Comparison of ENCODE assay signal across 8 cellular contexts in genomic region chr18:75204262-75204977, GRCh38. TPM values are rescaled to one million over a fixed set of nuclear protein-coding genes. Genes with fewer than 3 reads are reported as not detected.
A peak's percentile ranks its signal among the peaks of the same experiment; 100 is the strongest.
DNase-seq lines count a peak whose midpoint lies in the region; ATAC-seq, FAIRE-seq and TF ChIP-seq lines count a peak whose summit lies in the region.

No MANE protein-coding gene starts in this region.

- no peaks in the 10 kb centered on the region for H4K20me1 ChIP-seq in keratinocyte (ENCODE audit: control insufficient read depth, extremely low read depth, insufficient read depth, low read length)

- H3K9me1 ChIP-seq in keratinocyte (ENCODE audit: control insufficient read depth, extremely low read depth, insufficient read depth, low read length), result no peaks in the 10 kb centered on the region

- peaks cover 34% of the 10 kb centered on the region for H3K4me1 ChIP-seq in HUES6 (ENCODE audit: control insufficient read depth, insufficient read depth, low read length)
- H3K4me1 ChIP-seq in keratinocyte (ENCODE audit: control insufficient read depth, extremely low read depth, insufficient read depth, low read length), result peaks cover 21% of the 10 kb centered on the region
- peaks cover 29 to 67% (median 49%) of the 10 kb centered on the region in 6 donors for H3K4me1 ChIP-seq in spleen

- dilution Hi-C loops in keratinocyte (cut with MboI; ENCODE audit: extremely low pct_ligation_motif_present, low sequenced_read_pairs), result no loop called here

- H3K4me3 Mint-ChIP-seq in central memory CD8-positive, alpha-beta T cell, result peak overlapping the region; percentile 98

- H3K79me2 ChIP-seq in keratinocyte (ENCODE audit: control insufficient read depth, insufficient read depth, low read length), result peaks cover 52% of the 10 kb centered on the region

- H3K36me3 Mint-ChIP-seq in central memory CD8-positive, alpha-beta T cell (ENCODE audit: insufficient read depth), result peaks cover 26% of the 10 kb centered on the region

- no peak overlapping the region for H3K9ac ChIP-seq in HUES6 (ENCODE audit: low read length)
- H3K9ac ChIP-seq in keratinocyte (ENCODE audit: control insufficient read depth, extremely low read depth, insufficient read depth, low read length), result peak overlapping the region; percentile 37

- no peak for FAIRE-seq in keratinocyte (lab: Jason Lieb, UNC)

- peak overlapping the region; percentile 51 for H2AFZ ChIP-seq in keratinocyte (ENCODE audit: control insufficient read depth, low read length)

- peak overlapping the region; percentile 66 for H3K4me2 ChIP-seq in keratinocyte (ENCODE audit: control insufficient read depth, extremely low read depth, insufficient read depth, low read depth, low read length)

- no peak for ATAC-seq in central memory CD8-positive, alpha-beta T cell (replicated peaks; ENCODE audit: extremely low read depth, poor library complexity, severe bottlenecking)
- ATAC-seq in HG03354 (IDR thresholded peaks at IDR 0.05; ENCODE audit: poor library complexity, severe bottlenecking, unreplicated experiment) (no peak), GM18867 (IDR thresholded peaks at IDR 0.05; ENCODE audit: unreplicated experiment) (no peak)

- intact Hi-C loops in spleen (cut with DNase I; ENCODE audit: low total_unique reads), result no loop called here

- 13 to 40% (median 14%) methylated on average over 18 to 70 of the region's 70 CpGs for WGBS in spleen, 5 donors

- H3K36me3 ChIP-seq in HUES6 (ENCODE audit: control insufficient read depth, insufficient read depth, low read length), result no peaks in the 10 kb centered on the region
- H3K36me3 ChIP-seq in keratinocyte (ENCODE audit: control insufficient read depth in 2 of 2, extremely low read depth in 1 of 2, insufficient read depth in 2 of 2, low read length in 2 of 2), result peaks cover 2 to 7% of the 10 kb centered on the region in 2 experiments
- H3K36me3 ChIP-seq in spleen, result peaks cover 0 to 28% (median 10%) of the 10 kb centered on the region in 6 donors

- H3K27ac Mint-ChIP-seq in central memory CD8-positive, alpha-beta T cell (ENCODE audit: low read depth), result no peak overlapping the region

- no peaks in the 10 kb centered on the region for H3K9me3 Mint-ChIP-seq in central memory CD8-positive, alpha-beta T cell

- H3K9me3 ChIP-seq in HUES6 (ENCODE audit: control insufficient read depth, insufficient read depth, low read depth, low read length) (no peaks in the 10 kb centered on the region), keratinocyte (ENCODE audit: control insufficient read depth, low read depth, low read length) (no peaks in the 10 kb centered on the region), spleen (no peaks in the 10 kb centered on the region)

- H3K27me3 Mint-ChIP-seq in central memory CD8-positive, alpha-beta T cell, result no peaks in the 10 kb centered on the region

- H3K27me3 ChIP-seq in HUES6 (ENCODE audit: control insufficient read depth, insufficient read depth, low read length), result peaks cover 78% of the 10 kb centered on the region
- no peaks in the 10 kb centered on the region for H3K27me3 ChIP-seq in keratinocyte (ENCODE audit: control insufficient read depth, extremely low read depth, insufficient read depth, low read length)
- peaks cover 0 to 18% (median 0%) of the 10 kb centered on the region in 7 donors for H3K27me3 ChIP-seq in spleen (replicated peaks in 1 of 7)

- H3K27ac ChIP-seq in HUES6 (ENCODE audit: low read depth, low read length), result no peak overlapping the region
- no peak overlapping the region for H3K27ac ChIP-seq in keratinocyte (ENCODE audit: control insufficient read depth, insufficient read depth, low read length)
- H3K27ac ChIP-seq in spleen, result peak overlapping the region in 1 of 8 donors; percentile 40

- H3K4me1 Mint-ChIP-seq in central memory CD8-positive, alpha-beta T cell, result peaks cover 45% of the 10 kb centered on the region

- TF ChIP-seq POLR2A in spleen (IDR thresholded peaks at IDR 0.05), result no peak

- DNase-seq in central memory CD8-positive, alpha-beta T cell (ENCODE audit: low spot score in 2 of 2), result no peak
- DNase-seq in keratinocyte (ENCODE audit: low read depth, low spot score) (no peak), spleen (no peak), GM13976 (ENCODE audit: low spot score) (no peak), HuH-7 (ENCODE audit: low spot score) (no peak)

- H3K4me3 ChIP-seq in HUES6 (ENCODE audit: low read depth, low read length) (peak overlapping the region; percentile 61), keratinocyte (ENCODE audit: control insufficient read depth in 2 of 3, extremely low read depth in 1 of 3, insufficient read depth in 2 of 3, low read depth in 1 of 3, low read length in 3 of 3) (peak overlapping the region; percentile 5 to 46 (median 44)), spleen (peak overlapping the region; percentile 19 to 66 (median 40))

- in situ Hi-C loops in GM13976 (cut with MboI; ENCODE audit: low sequenced_read_pairs, unreplicated experiment), result no loop called here

- no peak for TF ChIP-seq CTCF in keratinocyte (optimal IDR thresholded peaks at IDR 0.05 in 1 of 3, IDR thresholded peaks at IDR 0.05 in 1 of 3, conservative IDR thresholded peaks at IDR 0.05 in 1 of 3; ENCODE audit: extremely low read depth in 1 of 3, insufficient read depth in 2 of 3, low read length in 3 of 3)
- TF ChIP-seq CTCF in spleen (IDR thresholded peaks at IDR 0.05 in 8 of 11, conservative IDR thresholded peaks at IDR 0.05 in 3 of 11), result no peak
- TF ChIP-seq CTCF in GM13976 (IDR thresholded peaks at IDR 0.05; ENCODE audit: borderline replicate concordance, control extremely low read depth, extremely low read depth, insufficient read depth, missing control alignments), result no peak

RNA-seq across cellular contexts. Expression of gene PTGR3, which starts 4.5 kb away (rescaled TPM):
- polyA plus RNA-seq in keratinocyte, result 22.2 to 25.2 TPM (median 22.5 TPM) in 3 replicates
- 8.2 TPM for polyA plus RNA-seq in keratinocyte (2011; ENCODE audit: low read depth)
- polyA plus RNA-seq in keratinocyte (2011; cell fraction: cytosol; rRNA removed), result 22.3 and 25.2 TPM in 2 replicates
- 25.0 and 27.0 TPM in 2 replicates for polyA plus RNA-seq in keratinocyte (2011; cell fraction: nucleus; rRNA removed)
- 14.8 and 17.2 TPM in 2 replicates for polyA plus RNA-seq in keratinocyte (2012; ENCODE audit: low replicate concordance)
- 14.9 to 30.2 TPM (median 28.5 TPM) in 3 replicates for polyA minus RNA-seq in keratinocyte
- 9.6 TPM for polyA minus RNA-seq in keratinocyte (2011; cell fraction: cytosol; rRNA and poly(A)+ RNA removed)
- 9.0 and 14.8 TPM in 2 replicates for polyA minus RNA-seq in keratinocyte (2011; cell fraction: nucleus; rRNA and poly(A)+ RNA removed)
- total RNA-seq in spleen, result 10 to 100 TPM; 23.6 to 43.8 (median 36.7) TPM
- 10 to 100 TPM; 11.1 to 16.8 (median 12.3) TPM for polyA plus RNA-seq in spleen

RNA-seq across cellular contexts. Expression of gene TSHZ1, which starts 6.2 kb away (rescaled TPM):
- polyA plus RNA-seq in keratinocyte, result 1.3 to 2.2 TPM (median 1.6 TPM) in 3 replicates
- 2.9 TPM for polyA plus RNA-seq in keratinocyte (2011; ENCODE audit: low read depth)
- 1.9 and 2.4 TPM in 2 replicates for polyA plus RNA-seq in keratinocyte (2011; cell fraction: cytosol; rRNA removed)
- polyA plus RNA-seq in keratinocyte (2011; cell fraction: nucleus; rRNA removed), result 3.4 and 4.0 TPM in 2 replicates
- polyA plus RNA-seq in keratinocyte (2012; ENCODE audit: low replicate concordance), result 2.7 and 4.3 TPM in 2 replicates
- polyA minus RNA-seq in keratinocyte, result 2.0 to 6.8 TPM (median 3.3 TPM) in 3 replicates
- 2.3 TPM for polyA minus RNA-seq in keratinocyte (2011; cell fraction: cytosol; rRNA and poly(A)+ RNA removed)
- polyA minus RNA-seq in keratinocyte (2011; cell fraction: nucleus; rRNA and poly(A)+ RNA removed), result 2.0 and 3.4 TPM in 2 replicates
- 10 to 100 TPM; 14.9 to 26.4 (median 19.7) TPM for total RNA-seq in spleen
- 1 to 10 TPM; 4.1 to 6.1 (median 4.2) TPM for polyA plus RNA-seq in spleen
